In the genomic region with DNA sequence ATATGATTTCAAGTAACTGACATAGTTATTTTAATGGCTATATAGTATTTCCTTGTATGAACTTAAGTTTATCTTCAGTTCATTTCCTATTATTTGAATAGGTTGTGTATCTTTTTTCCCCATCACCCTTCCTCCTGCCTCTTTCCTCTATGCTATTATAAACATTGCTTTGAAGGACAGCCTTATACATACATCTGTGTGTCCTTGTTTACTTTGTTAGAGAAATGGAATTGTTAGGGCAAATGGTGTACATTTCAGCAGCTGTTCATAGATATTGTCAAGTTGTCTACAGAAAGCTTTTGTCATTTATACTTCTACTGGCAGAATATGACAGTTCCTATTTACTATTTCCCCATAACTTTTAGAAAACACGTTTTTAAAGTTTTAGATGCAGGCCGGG, we compare ENCODE assay signal across 32 cellular contexts.
"Had no signal": no experiment of that assay in that cellular context is flagged by ENCODE, and none has a peak within 500 bp of the region (broad histone marks: within the 10 kb centered on the region; RNA-seq: fewer than 3 reads in every experiment).

No MANE protein-coding gene starts in this region.

- H3K9me3 Mint-ChIP-seq: activated B cell treated with CpG ODN at 0.5 μM for 24 hours; activated CD4-positive, alpha-beta memory T cell treated with anti-CD3 and anti-CD28 coated beads for 36 hours; activated naive CD4-positive, alpha-beta T cell treated with anti-CD3 and anti-CD28 coated beads, Interleukin-2, amount 10 ng/mL, durations not matched to agents 7 days and 5 days; activated T-helper 1 cell treated with anti-CD3 and anti-CD28 coated beads, Interleukin-12 subunit alpha, Interleukin-12 subunit beta, Interleukin-2, Interleukin-4 antibody, amounts not matched to agents 30 ng/mL and 10 ng/mL and 1 ng/mL, durations not matched to agents 14 hours and 24 hours and 36 hours; activated T-helper 2 cell treated with anti-CD3 and anti-CD28 coated beads, Interferon-gamma antibody, Interleukin-2, Interleukin-4, amounts not matched to agents 10 μg/mL and 5 μg/mL and 100 μg/mL, durations not matched to agents 14 hours and 24 hours and 36 hours; central memory CD8-positive, alpha-beta T cell; dendritic cell treated with granulocyte-macrophage colony-stimulating factor and Interleukin-4, amounts not matched to agents 40 ng/mL and 50 ng/mL, for 4 days; endodermal cell; T-helper 2 cell treated with Interferon-gamma antibody and Interleukin-4, amounts not matched to agents 5 μg/mL and 100 μg/mL, for 36 hours had no signal

- H3K36me3 Mint-ChIP-seq: activated naive CD8-positive, alpha-beta T cell had no signal

- H3K36me3 ChIP-seq: brain microvascular endothelial cell, esophagus squamous epithelium, gastroesophageal sphincter, heart right ventricle had no signal

- H3K27ac Mint-ChIP-seq: activated B cell treated with CpG ODN at 0.5 μM for 24 hours; activated CD4-positive, alpha-beta memory T cell treated with anti-CD3 and anti-CD28 coated beads for 36 hours; activated CD8-positive, alpha-beta memory T cell treated with anti-CD3 and anti-CD28 coated beads, Interleukin-2, amount 10 ng/mL, durations not matched to agents 7 days and 5 days; activated CD8-positive, alpha-beta T cell treated with anti-CD3 and anti-CD28 coated beads, Interleukin-2, amount 10 ng/mL, durations not matched to agents 7 days and 5 days; activated naive CD4-positive, alpha-beta T cell treated with anti-CD3 and anti-CD28 coated beads, Interleukin-2, amount 10 ng/mL, durations not matched to agents 7 days and 5 days; activated naive CD8-positive, alpha-beta T cell; activated T-helper 1 cell treated with anti-CD3 and anti-CD28 coated beads, Interleukin-12 subunit alpha, Interleukin-12 subunit beta, Interleukin-2, Interleukin-4 antibody, amounts not matched to agents 30 ng/mL and 10 ng/mL and 1 ng/mL, durations not matched to agents 14 hours and 24 hours and 36 hours; activated T-helper 2 cell treated with anti-CD3 and anti-CD28 coated beads, Interferon-gamma antibody, Interleukin-2, Interleukin-4, amounts not matched to agents 10 μg/mL and 5 μg/mL and 100 μg/mL, durations not matched to agents 14 hours and 24 hours and 36 hours; dendritic cell treated with granulocyte-macrophage colony-stimulating factor and Interleukin-4, amounts not matched to agents 40 ng/mL and 50 ng/mL, for 4 days; endodermal cell; T-helper 17 cell; T-helper 2 cell treated with Interferon-gamma antibody and Interleukin-4, amounts not matched to agents 5 μg/mL and 100 μg/mL, for 36 hours had no signal

- DNase-seq: activated B cell treated with CpG ODN at 0.5 μM for 24 hours; activated CD4-positive, alpha-beta memory T cell treated with anti-CD3 and anti-CD28 coated beads for 36 hours; activated CD4-positive, alpha-beta T cell treated with anti-CD3 and anti-CD28 coated beads for 48 hours; activated CD8-positive, alpha-beta memory T cell treated with anti-CD3 and anti-CD28 coated beads, Interleukin-2, amount 10 ng/mL, durations not matched to agents 7 days and 5 days; activated CD8-positive, alpha-beta memory T cell treated with anti-CD3 and anti-CD28 coated beads, Interleukin-2, amount 50 U/mL, for 4 hours; activated CD8-positive, alpha-beta T cell treated with anti-CD3 and anti-CD28 coated beads, Interleukin-2, amount 10 ng/mL, durations not matched to agents 7 days and 5 days; activated effector memory CD4-positive, alpha-beta T cell treated with anti-CD3 and anti-CD28 coated beads, Interleukin-2, amount 50 U/mL, for 16 hours; activated naive CD4-positive, alpha-beta T cell treated with anti-CD3 and anti-CD28 coated beads, Interleukin-2, amount 10 ng/mL, durations not matched to agents 7 days and 5 days; activated T-cell treated with anti-CD3 and anti-CD28 coated beads, Interleukin-2, amount 50 U/mL, for 1 hour; activated T-cell treated with anti-CD3 and anti-CD28 coated beads, Interleukin-2, amount 50 U/mL, for 48 hours; amniotic stem cell; anterior cingulate cortex; brain microvascular endothelial cell; dorsolateral prefrontal cortex; effector memory CD4-positive, alpha-beta T cell; endodermal cell; erythroblast; esophagus squamous epithelium; foreskin melanocyte; heart right ventricle; T-helper 1 cell; T-helper 17 cell; T1000; WERI-Rb-1 had no signal

- H3K27ac ChIP-seq: brain microvascular endothelial cell, coronary artery, dorsolateral prefrontal cortex, esophagus squamous epithelium, WERI-Rb-1 had no signal

- H3K27me3 Mint-ChIP-seq: activated B cell treated with CpG ODN at 0.5 μM for 24 hours; activated CD4-positive, alpha-beta memory T cell treated with anti-CD3 and anti-CD28 coated beads for 36 hours; activated CD8-positive, alpha-beta memory T cell treated with anti-CD3 and anti-CD28 coated beads, Interleukin-2, amount 10 ng/mL, durations not matched to agents 7 days and 5 days; activated naive CD4-positive, alpha-beta T cell treated with anti-CD3 and anti-CD28 coated beads, Interleukin-2, amount 10 ng/mL, durations not matched to agents 7 days and 5 days; activated naive CD8-positive, alpha-beta T cell; central memory CD8-positive, alpha-beta T cell; dendritic cell treated with granulocyte-macrophage colony-stimulating factor and Interleukin-4, amounts not matched to agents 40 ng/mL and 50 ng/mL, for 4 days; T-helper 17 cell had no signal

- H3K4me3 Mint-ChIP-seq: activated B cell treated with CpG ODN at 0.5 μM for 24 hours; activated CD4-positive, alpha-beta memory T cell treated with anti-CD3 and anti-CD28 coated beads for 36 hours; activated CD8-positive, alpha-beta memory T cell treated with anti-CD3 and anti-CD28 coated beads, Interleukin-2, amount 10 ng/mL, durations not matched to agents 7 days and 5 days; activated CD8-positive, alpha-beta T cell treated with anti-CD3 and anti-CD28 coated beads, Interleukin-2, amount 10 ng/mL, durations not matched to agents 7 days and 5 days; activated naive CD4-positive, alpha-beta T cell treated with anti-CD3 and anti-CD28 coated beads, Interleukin-2, amount 10 ng/mL, durations not matched to agents 7 days and 5 days; activated naive CD8-positive, alpha-beta T cell; activated T-helper 1 cell treated with anti-CD3 and anti-CD28 coated beads, Interleukin-12 subunit alpha, Interleukin-12 subunit beta, Interleukin-2, Interleukin-4 antibody, amounts not matched to agents 30 ng/mL and 10 ng/mL and 1 ng/mL, durations not matched to agents 14 hours and 24 hours and 36 hours; central memory CD8-positive, alpha-beta T cell; dendritic cell treated with granulocyte-macrophage colony-stimulating factor and Interleukin-4, amounts not matched to agents 40 ng/mL and 50 ng/mL, for 4 days; endodermal cell; T-helper 17 cell; T-helper 2 cell treated with Interferon-gamma antibody and Interleukin-4, amounts not matched to agents 5 μg/mL and 100 μg/mL, for 36 hours had no signal

- H3K4me3 ChIP-seq: coronary artery, dorsolateral prefrontal cortex, esophagus squamous epithelium, gastroesophageal sphincter, heart right ventricle had no signal

- H3K9me3 ChIP-seq: esophagus squamous epithelium, gastroesophageal sphincter, heart right ventricle had no signal

- H3K27me3 ChIP-seq: brain microvascular endothelial cell, dorsolateral prefrontal cortex, esophagus squamous epithelium, gastroesophageal sphincter, heart right ventricle had no signal
